Comparison of ENCODE assay signal across 27 cellular contexts in the genomic region with DNA sequence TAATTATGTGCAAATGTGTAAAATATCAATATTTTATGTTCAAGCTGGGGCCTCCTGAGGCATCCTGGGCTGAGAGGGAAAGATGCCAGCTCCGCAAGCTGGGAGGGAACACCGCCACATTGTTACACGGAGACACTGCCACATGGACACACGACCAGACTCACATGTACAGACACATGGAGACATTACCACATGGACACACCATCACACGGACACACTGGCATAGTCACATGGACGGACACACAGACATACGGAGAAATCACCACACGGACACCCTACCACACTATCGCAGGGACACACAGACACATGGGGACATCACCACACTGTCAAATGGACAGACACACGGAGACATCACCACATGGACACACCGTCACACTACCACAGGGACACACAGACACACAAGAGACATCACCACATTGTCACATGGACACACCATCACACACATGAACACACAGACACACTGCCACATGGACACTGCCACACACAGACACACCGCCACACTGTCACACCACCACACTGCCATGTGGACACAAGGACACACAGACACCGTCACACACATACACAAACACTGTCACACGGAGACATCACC.
"Had no signal": no experiment of that assay in that cellular context is flagged by ENCODE, and none has a peak within 500 bp of the region (broad histone marks: within the 10 kb centered on the region; RNA-seq: fewer than 3 reads in every experiment).

No MANE protein-coding gene starts in this region.

- DNase-seq: colonic mucosa; effector CD8-positive, alpha-beta T cell; endodermal cell; foreskin fibroblast; gastrocnemius medialis; left cardiac atrium; left lung; mesenchymal stem cell; naive B cell; nucleus accumbens; sigmoid colon; stimulated activated CD4-positive, alpha-beta T cell treated with anti-CD3 and anti-CD28 coated beads, Interleukin-2, amount 100 ng/mL, for 24 hours; stimulated activated CD4-positive, alpha-beta T cell treated with anti-CD3 and anti-CD28 coated beads, Interleukin-4, amount 100 ng/mL, for 24 hours; stimulated activated naive CD4-positive, alpha-beta T cell treated with Interleukin-2 at 50 U/mL for 16 hours had no signal

- H3K9ac ChIP-seq: neural progenitor cell had no signal

- H3K27me3 ChIP-seq: hepatocyte, right atrium auricular region had no signal

- H3K27ac ChIP-seq: colonic mucosa, epithelial cell of prostate, gastrocnemius medialis, heart left ventricle, hepatocyte, left lung, neural progenitor cell, prostate gland, right atrium auricular region, sigmoid colon, thoracic aorta, tibial nerve had no signal

- H3K9me3 ChIP-seq: colonic mucosa, gastrocnemius medialis, heart left ventricle, left lung, mucosa of descending colon, prostate gland, right atrium auricular region, sigmoid colon, thoracic aorta, tibial nerve had no signal

- H3K79me2 ChIP-seq: hepatocyte had no signal

- ATAC-seq: esophagus mucosa; gastrocnemius medialis; heart left ventricle; left cardiac atrium; left lung; mucosa of descending colon; natural killer cell treated with Interleukin-12 subunit alpha and Interleukin-12 subunit beta and Interleukin-15 and Interleukin-18, amount 100 ng/mL, for 72 hours; stimulated activated effector memory CD8-positive, alpha-beta T cell treated with anti-CD3 and anti-CD28 coated beads, Interleukin-12 subunit alpha, Interleukin-12 subunit beta, amount 100 ng/mL, for 72 hours had no signal

- H2AFZ ChIP-seq: hepatocyte, neural progenitor cell had no signal

- H3K36me3 ChIP-seq: colonic mucosa, gastrocnemius medialis, heart left ventricle, left lung, neural progenitor cell, prostate gland, right atrium auricular region, sigmoid colon, thoracic aorta, tibial nerve had no signal

- H3K4me3 ChIP-seq: colonic mucosa, gastrocnemius medialis, heart left ventricle, hepatocyte, left lung, mucosa of descending colon, neural progenitor cell, prostate gland, right atrium auricular region, sigmoid colon, thoracic aorta, tibial nerve had no signal

- H3K4me1 ChIP-seq: colonic mucosa, gastrocnemius medialis, left lung, neural progenitor cell, prostate gland, right atrium auricular region, sigmoid colon had no signal

- FAIRE-seq: islet of Langerhans had no signal

- H3K4me2 ChIP-seq: hepatocyte, neural progenitor cell had no signal
